Comparison of ENCODE assay signal across 9 cellular contexts in the genomic region with DNA sequence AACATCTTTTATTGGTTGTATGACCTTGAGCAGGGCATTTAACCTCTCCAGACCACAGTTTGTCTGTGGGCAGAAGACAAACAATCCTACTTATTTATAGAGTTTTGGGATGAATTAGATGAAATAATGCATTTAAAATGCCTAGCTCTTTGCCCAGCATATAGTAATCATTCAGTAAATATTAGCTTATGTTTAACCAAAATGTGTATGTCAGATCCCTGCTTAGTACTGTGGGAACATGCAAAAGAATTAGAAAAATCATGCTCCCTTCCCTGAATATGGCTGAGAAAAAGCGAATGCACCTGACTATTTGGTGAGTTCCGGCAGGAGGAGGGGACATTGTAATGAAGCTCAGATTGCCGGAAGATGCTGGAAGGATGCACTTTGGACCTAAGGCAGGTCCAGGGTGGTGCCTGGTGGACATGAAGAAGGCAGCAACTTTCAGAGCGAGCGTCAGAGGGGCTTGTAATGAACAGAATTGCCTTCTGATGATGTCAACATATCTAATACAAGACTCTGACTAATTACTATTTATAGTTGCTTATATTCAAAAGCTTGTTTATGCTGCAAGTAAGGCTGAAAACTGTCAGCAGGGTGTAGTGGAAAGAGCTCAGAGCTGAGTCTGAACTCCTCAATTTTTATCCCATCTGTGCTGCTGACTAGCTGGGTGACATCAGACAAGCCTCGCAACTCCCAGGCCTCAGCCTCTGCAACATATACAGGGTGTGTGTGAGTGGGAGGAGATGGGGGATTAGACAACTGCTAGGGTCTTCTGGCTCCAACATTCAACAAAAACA.
DNase-seq lines count a peak whose midpoint lies in the region; ATAC-seq and TF ChIP-seq lines count a peak whose summit lies in the region.
"Had no signal": no experiment of that assay in that cellular context is flagged by ENCODE, and none has a peak within 500 bp of the region (broad histone marks: within the 10 kb centered on the region; RNA-seq: fewer than 3 reads in every experiment).

No MANE protein-coding gene starts in this region.

- H3F3A ChIP-seq in GM23248 (ENCODE audit: insufficient read depth) (peaks cover 29% of the 10 kb centered on the region), smooth muscle cell (ENCODE audit: low read depth) (peaks cover 3% of the 10 kb centered on the region)

- H3K36me3 ChIP-seq in GM23248 (ENCODE audit: low read depth) (no peaks in the 10 kb centered on the region), smooth muscle cell (ENCODE audit: low read depth) (no peaks in the 10 kb centered on the region)
- H3K36me3 ChIP-seq: neutrophil had no signal

- H2AFZ ChIP-seq in GM23248: no peak overlapping the region
- no peak overlapping the region for H2AFZ ChIP-seq in smooth muscle cell (ENCODE audit: low read depth)

- H3K9me2 ChIP-seq in GM23248 (ENCODE audit: insufficient read depth): no peaks in the 10 kb centered on the region

- H3K4me1 ChIP-seq in GM23248 (ENCODE audit: insufficient read depth) (peaks cover 27% of the 10 kb centered on the region), smooth muscle cell (ENCODE audit: low read depth) (no peaks in the 10 kb centered on the region)

- WGBS in GM23248 (ENCODE audit: low coverage in 1 of 2, low lambda C conversion rate in 2 of 2, missing lambda C conversion rate in 2 of 2), 2 experiments: 84 to 93% methylated on average over 6 of the region's 6 CpGs
- WGBS in smooth muscle cell (ENCODE audit: low lambda C conversion rate): 67% methylated on average over 6 of the region's 6 CpGs

- H3K79me2 ChIP-seq in GM23248 (ENCODE audit: insufficient read depth) (peaks cover 85% of the 10 kb centered on the region), smooth muscle cell (ENCODE audit: low read depth) (no peaks in the 10 kb centered on the region)

- H3K4me3 ChIP-seq in GM23248: no peak overlapping the region
- no peak overlapping the region for H3K4me3 ChIP-seq in smooth muscle cell

- peak overlapping the region; percentile 42 for H3K9ac ChIP-seq in GM23248
- H3K9ac ChIP-seq in smooth muscle cell (ENCODE audit: low read depth): no peak overlapping the region

- H3K27ac ChIP-seq in GM23248: peak overlapping the region; percentile 63
- H3K27ac ChIP-seq in smooth muscle cell (ENCODE audit: low read depth): peak overlapping the region; percentile 12
- H3K27ac ChIP-seq: neutrophil had no signal

- peak; percentile 21; the same call in 2 of the 3 replicates for ATAC-seq in SK-N-SH treated with all-trans-retinoic acid at 6 μM for 48 hours
- ATAC-seq in GM18907 (IDR thresholded peaks at IDR 0.05; ENCODE audit: unreplicated experiment): no peak
- no peak for ATAC-seq in HG03439 (IDR thresholded peaks at IDR 0.05; ENCODE audit: unreplicated experiment)
- ATAC-seq: stimulated activated naive B cell treated with anti-CD40 and anti-IgM and Interleukin-4, amounts not matched to agents 10 μg/mL and 1 μg/mL and 100 μg/mL, for 72 hours had no signal

- H3K27me3 ChIP-seq in GM23248 (replicated peaks; ENCODE audit: insufficient read depth) (no peaks in the 10 kb centered on the region), smooth muscle cell (ENCODE audit: low read depth) (no peaks in the 10 kb centered on the region)
- H3K27me3 ChIP-seq: neutrophil had no signal

- in situ Hi-C loops in GM23248 (cut with MboI): no loop called here

- no peaks in the 10 kb centered on the region for H4K20me1 ChIP-seq in GM23248 (ENCODE audit: insufficient read depth)
- no peaks in the 10 kb centered on the region for H4K20me1 ChIP-seq in smooth muscle cell (ENCODE audit: low read depth)

- DNase-seq in GM23248 (peak; percentile 77), hepatic stellate cell (ENCODE audit: low spot score) (peak; percentile 48), smooth muscle cell (lab: John Stamatoyannopoulos, UW; ENCODE audit: unreplicated experiment) (no peak), SW480 (ENCODE audit: low spot score) (no peak)
- DNase-seq: stimulated activated naive B cell treated with anti-CD40 and anti-IgM and Interleukin-4, amounts not matched to agents 10 μg/mL and 1 μg/mL and 100 μg/mL, for 72 hours had no signal

- H3K9me3 ChIP-seq in GM23248 (ENCODE audit: low read depth) (no peaks in the 10 kb centered on the region), smooth muscle cell (replicated peaks; ENCODE audit: low read depth) (no peaks in the 10 kb centered on the region)
- H3K9me3 ChIP-seq: neutrophil had no signal

- no peak for TF ChIP-seq CTCF in smooth muscle cell (IDR thresholded peaks at IDR 0.05; ENCODE audit: borderline replicate concordance, insufficient read depth, poor library complexity, severe bottlenecking)

- H3K4me2 ChIP-seq in GM23248 (ENCODE audit: unreplicated experiment) (peak overlapping the region; percentile 37), smooth muscle cell (peak overlapping the region; percentile 6)

TF ChIP-seq in SK-N-SH treated with all-trans-retinoic acid at 6 μM for 48 hours, 23 proteins besides CTCF, POLR2A, EP300 and RAD21:
- TF ChIP-seq, protein P1, sequence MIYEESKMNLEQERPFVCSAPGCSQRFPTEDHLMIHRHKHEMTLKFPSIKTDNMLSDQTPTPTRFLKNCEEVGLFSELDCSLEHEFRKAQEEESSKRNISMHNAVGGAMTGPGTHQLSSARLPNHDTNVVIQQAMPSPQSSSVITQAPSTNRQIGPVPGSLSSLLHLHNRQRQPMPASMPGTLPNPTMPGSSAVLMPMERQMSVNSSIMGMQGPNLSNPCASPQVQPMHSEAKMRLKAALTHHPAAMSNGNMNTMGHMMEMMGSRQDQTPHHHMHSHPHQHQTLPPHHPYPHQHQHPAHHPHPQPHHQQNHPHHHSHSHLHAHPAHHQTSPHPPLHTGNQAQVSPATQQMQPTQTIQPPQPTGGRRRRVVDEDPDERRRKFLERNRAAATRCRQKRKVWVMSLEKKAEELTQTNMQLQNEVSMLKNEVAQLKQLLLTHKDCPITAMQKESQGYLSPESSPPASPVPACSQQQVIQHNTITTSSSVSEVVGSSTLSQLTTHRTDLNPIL (CRISPR knock-in tag; IDR thresholded peaks at IDR 0.05; ENCODE audit: low read depth): no peak
- TF ChIP-seq SNAI2 (CRISPR knock-in tag; IDR thresholded peaks at IDR 0.05) (no peak), ZNF8 (CRISPR knock-in tag; IDR thresholded peaks at IDR 0.05) (no peak), TCF4 (CRISPR knock-in tag; IDR thresholded peaks at IDR 0.05; ENCODE audit: borderline replicate concordance) (no peak), BACH2 (CRISPR knock-in tag; IDR thresholded peaks at IDR 0.05; ENCODE audit: borderline replicate concordance) (no peak), ZC3H10 (CRISPR knock-in tag; IDR thresholded peaks at IDR 0.05) (no peak)
- TF ChIP-seq, protein P2, sequence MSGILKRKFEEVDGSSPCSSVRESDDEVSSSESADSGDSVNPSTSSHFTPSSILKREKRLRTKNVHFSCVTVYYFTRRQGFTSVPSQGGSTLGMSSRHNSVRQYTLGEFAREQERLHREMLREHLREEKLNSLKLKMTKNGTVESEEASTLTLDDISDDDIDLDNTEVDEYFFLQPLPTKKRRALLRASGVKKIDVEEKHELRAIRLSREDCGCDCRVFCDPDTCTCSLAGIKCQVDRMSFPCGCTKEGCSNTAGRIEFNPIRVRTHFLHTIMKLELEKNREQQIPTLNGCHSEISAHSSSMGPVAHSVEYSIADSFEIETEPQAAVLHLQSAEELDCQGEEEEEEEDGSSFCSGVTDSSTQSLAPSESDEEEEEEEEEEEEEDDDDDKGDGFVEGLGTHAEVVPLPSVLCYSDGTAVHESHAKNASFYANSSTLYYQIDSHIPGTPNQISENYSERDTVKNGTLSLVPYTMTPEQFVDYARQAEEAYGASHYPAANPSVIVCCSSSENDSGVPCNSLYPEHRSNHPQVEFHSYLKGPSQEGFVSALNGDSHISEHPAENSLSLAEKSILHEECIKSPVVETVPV (CRISPR knock-in tag; IDR thresholded peaks at IDR 0.05): no peak
- TF ChIP-seq, protein P3, sequence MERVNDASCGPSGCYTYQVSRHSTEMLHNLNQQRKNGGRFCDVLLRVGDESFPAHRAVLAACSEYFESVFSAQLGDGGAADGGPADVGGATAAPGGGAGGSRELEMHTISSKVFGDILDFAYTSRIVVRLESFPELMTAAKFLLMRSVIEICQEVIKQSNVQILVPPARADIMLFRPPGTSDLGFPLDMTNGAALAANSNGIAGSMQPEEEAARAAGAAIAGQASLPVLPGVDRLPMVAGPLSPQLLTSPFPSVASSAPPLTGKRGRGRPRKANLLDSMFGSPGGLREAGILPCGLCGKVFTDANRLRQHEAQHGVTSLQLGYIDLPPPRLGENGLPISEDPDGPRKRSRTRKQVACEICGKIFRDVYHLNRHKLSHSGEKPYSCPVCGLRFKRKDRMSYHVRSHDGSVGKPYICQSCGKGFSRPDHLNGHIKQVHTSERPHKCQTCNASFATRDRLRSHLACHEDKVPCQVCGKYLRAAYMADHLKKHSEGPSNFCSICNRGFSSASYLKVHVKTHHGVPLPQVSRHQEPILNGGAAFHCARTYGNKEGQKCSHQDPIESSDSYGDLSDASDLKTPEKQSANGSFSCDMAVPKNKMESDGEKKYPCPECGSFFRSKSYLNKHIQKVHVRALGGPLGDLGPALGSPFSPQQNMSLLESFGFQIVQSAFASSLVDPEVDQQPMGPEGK (CRISPR knock-in tag; IDR thresholded peaks at IDR 0.05; ENCODE audit: borderline replicate concordance): no peak

Comparison
In these comparisons a context has a peak if more than half of its experiments do, and no peak if none do; other contexts are left out.
1. DNase-seq: peak in GM23248 (single experiment) and hepatic stellate cell (single experiment); none in smooth muscle cell (single experiment) and SW480 (single experiment).